In the genomic region with DNA sequence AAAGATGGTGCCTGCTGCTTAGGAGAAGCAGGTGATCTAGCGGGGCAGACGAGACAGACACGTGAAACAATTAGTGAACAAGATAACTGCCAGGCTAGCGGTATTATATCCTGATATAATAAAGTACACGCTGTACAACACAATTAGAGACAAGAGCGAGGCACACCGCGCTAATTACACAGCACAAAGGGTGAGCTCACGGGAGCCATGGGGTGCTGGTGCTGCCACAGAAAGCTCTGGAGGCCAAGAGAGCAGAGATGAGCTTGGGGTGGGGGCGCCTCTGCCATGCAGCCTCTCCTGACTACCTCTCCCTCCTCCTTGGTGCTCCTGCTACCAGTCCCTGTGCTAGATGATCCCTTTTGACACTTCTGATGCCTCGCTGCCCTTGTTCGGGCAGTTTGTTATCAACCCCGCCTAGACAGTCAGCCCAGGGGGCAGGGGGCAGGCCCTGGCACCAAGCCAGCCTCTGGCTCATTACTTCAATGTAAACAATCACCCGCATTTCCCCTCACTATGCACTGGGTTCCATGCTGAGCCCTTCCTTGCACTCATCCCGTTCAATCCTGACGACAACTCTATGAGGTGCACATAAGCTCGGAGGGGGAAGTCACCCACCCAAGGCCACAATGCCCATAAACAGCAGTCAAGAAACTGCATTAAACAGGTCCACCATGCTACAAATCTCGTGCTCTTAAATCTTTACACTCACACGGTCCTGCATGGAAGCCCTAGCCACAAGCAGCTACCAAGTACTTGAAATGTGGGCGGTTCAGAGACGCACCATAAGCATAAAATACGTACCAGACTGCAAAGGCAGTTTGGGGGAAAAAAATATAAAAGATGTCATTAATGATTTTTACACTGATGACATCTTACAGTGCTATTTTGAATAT, we compare ENCODE assay signal across 16 cellular contexts.
A peak's percentile ranks its signal among the peaks of the same experiment; 100 is the strongest.
DNase-seq lines count a peak whose midpoint lies in the region; ATAC-seq, FAIRE-seq and TF ChIP-seq lines count a peak whose summit lies in the region.
"Had no signal": no experiment of that assay in that cellular context is flagged by ENCODE, and none has a peak within 500 bp of the region (broad histone marks: within the 10 kb centered on the region; RNA-seq: fewer than 3 reads in every experiment).

No MANE protein-coding gene starts in this region.

- peak overlapping the region; percentile 69 for H3K27ac Mint-ChIP-seq in activated naive CD8-positive, alpha-beta T cell treated with anti-CD3 and anti-CD28 coated beads, Interleukin-2, amount 50 U/mL, for 24 hours
- H3K27ac Mint-ChIP-seq: activated CD4-positive, alpha-beta memory T cell treated with anti-CD3 and anti-CD28 coated beads for 36 hours; T-helper 1 cell treated with Interleukin-12 subunit alpha and Interleukin-12 subunit beta and Interleukin-4 antibody, amounts not matched to agents 30 μg/mL and 1 μg/mL, for 36 hours had no signal

- no peak overlapping the region for H3K4me2 ChIP-seq in SK-N-SH
- H3K4me2 ChIP-seq: PC-9 had no signal

- no peaks in the 10 kb centered on the region for H3K9me3 Mint-ChIP-seq in activated naive CD8-positive, alpha-beta T cell treated with anti-CD3 and anti-CD28 coated beads, Interleukin-2, amount 50 U/mL, for 24 hours
- H3K9me3 Mint-ChIP-seq: activated CD4-positive, alpha-beta memory T cell treated with anti-CD3 and anti-CD28 coated beads for 36 hours; T-helper 1 cell treated with Interleukin-12 subunit alpha and Interleukin-12 subunit beta and Interleukin-4 antibody, amounts not matched to agents 30 μg/mL and 1 μg/mL, for 36 hours had no signal

- intact Hi-C loops in colonic mucosa (cut with DNase I) = no loop called here

- H3K27me3 Mint-ChIP-seq in activated naive CD8-positive, alpha-beta T cell treated with anti-CD3 and anti-CD28 coated beads, Interleukin-2, amount 50 U/mL, for 24 hours = no peaks in the 10 kb centered on the region
- H3K27me3 Mint-ChIP-seq: activated CD4-positive, alpha-beta memory T cell treated with anti-CD3 and anti-CD28 coated beads for 36 hours had no signal

- TF ChIP-seq RAD21 in SK-N-SH (IDR thresholded peaks at IDR 0.05; ENCODE audit: low read length) = no peak

- H3K9me2 ChIP-seq in SK-N-SH = no peaks in the 10 kb centered on the region

- H3K36me3 ChIP-seq in SK-N-SH (replicated peaks in 1 of 2; ENCODE audit: control insufficient read depth in 1 of 2, insufficient read depth in 2 of 2, low read length in 1 of 2) (no peaks in the 10 kb centered on the region), small intestine (ENCODE audit: control insufficient read depth in 2 of 2, insufficient read depth in 2 of 2, low read length in 2 of 2) (no peaks in the 10 kb centered on the region), colonic mucosa (no peaks in the 10 kb centered on the region)

- FAIRE-seq in small intestine (lab: Jason Lieb, UNC) = no peak

- TF ChIP-seq CTCF in SK-N-SH (IDR thresholded peaks at IDR 0.05) = no peak
- TF ChIP-seq CTCF in colonic mucosa (IDR thresholded peaks at IDR 0.05) = no peak

- no peak overlapping the region for H2AFZ ChIP-seq in SK-N-SH (ENCODE audit: low read depth)
- H2AFZ ChIP-seq: parathyroid adenoma, PC-9 had no signal

- no peak for ATAC-seq in SK-N-SH treated with all-trans-retinoic acid at 6 μM for 48 hours
- peak; percentile 42 for ATAC-seq in activated naive CD8-positive, alpha-beta T cell treated with anti-CD3 and anti-CD28 coated beads, Interleukin-2, amount 50 U/mL, for 24 hours
- ATAC-seq: esophagus mucosa had no signal

- H3K4me3 ChIP-seq in SK-N-SH (ENCODE audit: low read depth in 2 of 2, low read length in 1 of 2) (no peak overlapping the region), small intestine (ENCODE audit: low read depth in 1 of 2, low read length in 2 of 2) (no peak overlapping the region), colonic mucosa (no peak overlapping the region)
- H3K4me3 ChIP-seq: PC-9 had no signal

- TF ChIP-seq EP300 in SK-N-SH (IDR thresholded peaks at IDR 0.05; ENCODE audit: borderline replicate concordance in 1 of 2, low read depth in 1 of 2, low read length in 1 of 2) = no peak

- H3K4me1 ChIP-seq in SK-N-SH (ENCODE audit: control insufficient read depth in 1 of 2, insufficient read depth in 2 of 2, low read depth in 1 of 2, low read length in 1 of 2) (peaks cover 0 to 76% of the 10 kb centered on the region in 2 experiments; a peak in 1 of 4 replicates), small intestine (ENCODE audit: control insufficient read depth in 2 of 2, insufficient read depth in 1 of 2, low read depth in 1 of 2, low read length in 1 of 2) (peaks cover 11% of the 10 kb centered on the region in 2 donors), colonic mucosa (peaks cover 16% of the 10 kb centered on the region)

- CTCF ChIA-PET in SK-N-SH (lab: Yijun Ruan, JAX) = interaction anchor here (1.1 to 1.5 kb wide), 4 partner anchors 29 to 186 kb away, joined by 3 to 4 read pairs (median 4); partner anchors contain the start of gene SSBP3

- POLR2A ChIA-PET in SK-N-SH (lab: Yijun Ruan, JAX) = no interaction called here

- peaks cover 27% of the 10 kb centered on the region; the same call in 1 of the 2 replicates for H3K79me2 ChIP-seq in SK-N-SH (ENCODE audit: insufficient read depth)

- DNase-seq in SK-N-SH (peak; percentile 60), NCI-H2107 treated with DMSO at 0.1 percent for 48 hours (lab: John Stamatoyannopoulos, UW; ENCODE audit: unreplicated experiment) (peak; percentile 81), small intestine (peak; percentile 57), mesenteric fat pad (ENCODE audit: low spot score) (no peak), colonic mucosa (no peak)
- DNase-seq in activated naive CD8-positive, alpha-beta T cell treated with anti-CD3 and anti-CD28 coated beads, Interleukin-2, amount 50 U/mL, for 24 hours = no peak
- no peak for DNase-seq in activated CD4-positive, CD25-positive, alpha-beta regulatory T cell (lab: John Stamatoyannopoulos, UW)
- DNase-seq: activated CD4-positive, alpha-beta memory T cell treated with anti-CD3 and anti-CD28 coated beads for 36 hours; activated gamma-delta T cell treated with Interleukin-2 at 50 U/mL for 16 hours; central memory CD4-positive, alpha-beta T cell; MV-4-11; PC-9 had no signal

- no peaks in the 10 kb centered on the region for H3K9me3 ChIP-seq in SK-N-SH
- H3K9me3 ChIP-seq in small intestine (ENCODE audit: control insufficient read depth, low read depth) = no peaks in the 10 kb centered on the region
- H3K9me3 ChIP-seq in colonic mucosa = no peaks in the 10 kb centered on the region

- H3K27ac ChIP-seq in SK-N-SH (ENCODE audit: low read depth in 2 of 2, low read length in 1 of 2) = peak overlapping the region in 1 of 2 experiments; percentile 62; a peak in 2 of 4 replicates
- no peak overlapping the region for H3K27ac ChIP-seq in small intestine (ENCODE audit: low read depth in 1 of 2, low read length in 1 of 2)
- no peak overlapping the region for H3K27ac ChIP-seq in colonic mucosa
- H3K27ac ChIP-seq: parathyroid adenoma, PC-9 had no signal

- H3K4me3 Mint-ChIP-seq in activated naive CD8-positive, alpha-beta T cell treated with anti-CD3 and anti-CD28 coated beads, Interleukin-2, amount 50 U/mL, for 24 hours = peak overlapping the region; percentile 54
- H3K4me3 Mint-ChIP-seq: activated CD4-positive, alpha-beta memory T cell treated with anti-CD3 and anti-CD28 coated beads for 36 hours; T-helper 1 cell treated with Interleukin-12 subunit alpha and Interleukin-12 subunit beta and Interleukin-4 antibody, amounts not matched to agents 30 μg/mL and 1 μg/mL, for 36 hours had no signal

- no peaks in the 10 kb centered on the region for H3F3A ChIP-seq in SK-N-SH (replicated peaks; ENCODE audit: insufficient read depth)

- no peak overlapping the region for H3K9ac ChIP-seq in SK-N-SH
- H3K9ac ChIP-seq in colonic mucosa (ENCODE audit: low read depth in 2 of 2, low read length in 2 of 2) = no peak overlapping the region
- H3K9ac ChIP-seq: parathyroid adenoma had no signal

- peaks cover 71% of the 10 kb centered on the region for H3K4me1 Mint-ChIP-seq in activated naive CD8-positive, alpha-beta T cell treated with anti-CD3 and anti-CD28 coated beads, Interleukin-2, amount 50 U/mL, for 24 hours

- WGBS in SK-N-SH (ENCODE audit: low lambda C conversion rate) = 90% methylated on average over 22 of the region's 22 CpGs
- 40 to 66% (median 64%) methylated on average over 21 to 22 of the region's 22 CpGs for WGBS in small intestine, 3 donors

- no peaks in the 10 kb centered on the region for H3K36me3 Mint-ChIP-seq in activated naive CD8-positive, alpha-beta T cell treated with anti-CD3 and anti-CD28 coated beads, Interleukin-2, amount 50 U/mL, for 24 hours (ENCODE audit: low read depth)
- H3K36me3 Mint-ChIP-seq: activated CD4-positive, alpha-beta memory T cell treated with anti-CD3 and anti-CD28 coated beads for 36 hours had no signal

- H3K27me3 ChIP-seq in SK-N-SH (ENCODE audit: insufficient read depth) = no peaks in the 10 kb centered on the region
- H3K27me3 ChIP-seq in small intestine (ENCODE audit: control insufficient read depth in 2 of 2, insufficient read depth in 2 of 2, low read length in 2 of 2) = no peaks in the 10 kb centered on the region
- no peaks in the 10 kb centered on the region for H3K27me3 ChIP-seq in colonic mucosa

- H4K20me1 ChIP-seq in SK-N-SH (ENCODE audit: insufficient read depth) = peaks cover 4% of the 10 kb centered on the region; the same call in 1 of the 2 replicates

TF ChIP-seq in SK-N-SH, 30 proteins besides CTCF, POLR2A, EP300 and RAD21 (continues in another document):
- no peak for TF ChIP-seq USF1 (IDR thresholded peaks at IDR 0.05; ENCODE audit: borderline replicate concordance, low read depth)
- TF ChIP-seq TCF12 (IDR thresholded peaks at IDR 0.05) = no peak
- no peak for TF ChIP-seq EZH2phosphoT487 (IDR thresholded peaks at IDR 0.05; ENCODE audit: borderline replicate concordance, low read depth)
- no peak for TF ChIP-seq NRF1 (IDR thresholded peaks at IDR 0.05; ENCODE audit: low read depth, low read length)

TF ChIP-seq in SK-N-SH treated with all-trans-retinoic acid at 6 μM for 48 hours, 23 proteins besides CTCF, POLR2A, EP300 and RAD21 (continues in another document):
- TF ChIP-seq ARNTL (CRISPR knock-in tag; IDR thresholded peaks at IDR 0.05; ENCODE audit: borderline replicate concordance, low read depth) (no peak), ZFP30 (CRISPR knock-in tag; IDR thresholded peaks at IDR 0.05) (no peak), PPARA (CRISPR knock-in tag; IDR thresholded peaks at IDR 0.05; ENCODE audit: borderline replicate concordance) (no peak), ZC3H10 (CRISPR knock-in tag; IDR thresholded peaks at IDR 0.05) (no peak), RARB (CRISPR knock-in tag; IDR thresholded peaks at IDR 0.05) (no peak)
- TF ChIP-seq, protein P1, sequence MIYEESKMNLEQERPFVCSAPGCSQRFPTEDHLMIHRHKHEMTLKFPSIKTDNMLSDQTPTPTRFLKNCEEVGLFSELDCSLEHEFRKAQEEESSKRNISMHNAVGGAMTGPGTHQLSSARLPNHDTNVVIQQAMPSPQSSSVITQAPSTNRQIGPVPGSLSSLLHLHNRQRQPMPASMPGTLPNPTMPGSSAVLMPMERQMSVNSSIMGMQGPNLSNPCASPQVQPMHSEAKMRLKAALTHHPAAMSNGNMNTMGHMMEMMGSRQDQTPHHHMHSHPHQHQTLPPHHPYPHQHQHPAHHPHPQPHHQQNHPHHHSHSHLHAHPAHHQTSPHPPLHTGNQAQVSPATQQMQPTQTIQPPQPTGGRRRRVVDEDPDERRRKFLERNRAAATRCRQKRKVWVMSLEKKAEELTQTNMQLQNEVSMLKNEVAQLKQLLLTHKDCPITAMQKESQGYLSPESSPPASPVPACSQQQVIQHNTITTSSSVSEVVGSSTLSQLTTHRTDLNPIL (CRISPR knock-in tag; IDR thresholded peaks at IDR 0.05; ENCODE audit: low read depth) = no peak

Comparison
In these comparisons a context has a peak if more than half of its experiments do, and no peak if none do; other contexts are left out.
1. DNase-seq: peak in SK-N-SH (single experiment), NCI-H2107 treated with DMSO at 0.1 percent for 48 hours (single experiment) and small intestine (single experiment); none in activated naive CD8-positive, alpha-beta T cell treated with anti-CD3 and anti-CD28 coated beads, Interleukin-2, amount 50 U/mL, for 24 hours (single experiment), mesenteric fat pad (single experiment), colonic mucosa (single experiment) and activated CD4-positive, CD25-positive, alpha-beta regulatory T cell (0 of 4).